ENCODE assay signal across 28 cellular contexts in genomic region chr13:28503182-28503980, GRCh38. TPM values are rescaled to one million over a fixed set of nuclear protein-coding genes. Genes with fewer than 3 reads are reported as not detected.
DNase-seq lines count a peak whose midpoint lies in the region; ATAC-seq and TF ChIP-seq lines count a peak whose summit lies in the region.
"Had no signal": no experiment of that assay in that cellular context is flagged by ENCODE, and none has a peak within 500 bp of the region (broad histone marks: within the 10 kb centered on the region; RNA-seq: fewer than 3 reads in every experiment).

No MANE protein-coding gene starts in this region.

- CTCF ChIA-PET in HEK293T (lab: Yijun Ruan, JAX): no interaction called here

- no peak overlapping the region for H2BK5ac ChIP-seq in trophoblast cell (ENCODE audit: low read depth, low read length, poor library complexity)

- peak overlapping the region; percentile 63 for H2AK5ac ChIP-seq in trophoblast cell (ENCODE audit: low read length)

- H3K36me3 ChIP-seq in trophoblast cell (ENCODE audit: control insufficient read depth in 1 of 2, insufficient read depth in 2 of 2, low read length in 2 of 2): no peaks in the 10 kb centered on the region
- H3K36me3 ChIP-seq: tibial nerve had no signal

- DNase-seq in ELR (ENCODE audit: low read depth): peak; percentile 49
- peak; percentile 22 for DNase-seq in NCI-H524 treated with DMSO at 0.1 percent for 48 hours (lab: John Stamatoyannopoulos, UW)
- DNase-seq in foreskin keratinocyte: peak in 1 of 2 donors; percentile 18
- DNase-seq in trophoblast cell: peak in 1 of 2 donors; percentile 64
- DNase-seq in natural killer cell: no peak
- DNase-seq in HEK293T (ENCODE audit: extremely low spot score): no peak
- DNase-seq in epidermal melanocyte (ENCODE audit: insufficient read length, low spot score): no peak
- DNase-seq: activated CD4-positive, alpha-beta T cell treated with anti-CD3 and anti-CD28 coated beads, Interleukin-2, amount 10 ng/mL, durations not matched to agents 24 days and 14 days; activated gamma-delta T cell; activated naive CD8-positive, alpha-beta T cell treated with anti-CD3 and anti-CD28 coated beads, Interleukin-2, amount 50 U/mL, for 24 hours; activated T-cell treated with anti-CD3 and anti-CD28 coated beads, Interleukin-2, amount 50 U/mL, for 1 hour; C1 segment of cervical spinal cord; Caco-2; dermis blood vessel endothelial cell; DND-41; HFFc6; hypothalamus; kidney; NCI-H1694; retina; SHP77; small intestine; stimulated activated CD4-positive, alpha-beta T cell treated with anti-CD3 and anti-CD28 coated beads, Interleukin-2, amount 100 ng/mL, for 24 hours had no signal

- H3K4me1 ChIP-seq in foreskin keratinocyte (no peaks in the 10 kb centered on the region), trophoblast cell (ENCODE audit: control insufficient read depth in 1 of 2, insufficient read depth in 2 of 2, low read length in 2 of 2) (peaks cover 15 to 23% of the 10 kb centered on the region in 2 experiments)
- H3K4me1 ChIP-seq: tibial nerve had no signal

- H3K14ac ChIP-seq in trophoblast cell (ENCODE audit: low read length): peak overlapping the region; percentile 22

- intact Hi-C loops in natural killer cell (cut with micrococcal nuclease): no loop called here

- no peak overlapping the region for H3K23ac ChIP-seq in trophoblast cell (ENCODE audit: low read length)

- H4K8ac ChIP-seq in trophoblast cell (ENCODE audit: low read depth, low read length): no peak overlapping the region

- H3K9me3 ChIP-seq in trophoblast cell (ENCODE audit: insufficient read depth, low read depth, low read length): no peaks in the 10 kb centered on the region
- H3K9me3 ChIP-seq: Caco-2, tibial nerve had no signal

- TF ChIP-seq CTCF in foreskin keratinocyte (conservative IDR thresholded peaks at IDR 0.05): no peak
- no peak for TF ChIP-seq CTCF in natural killer cell (IDR thresholded peaks at IDR 0.05)

- H3K4me3 ChIP-seq in trophoblast cell (ENCODE audit: low read depth, low read length): no peak overlapping the region
- H3K4me3 ChIP-seq: tibial nerve had no signal

- no peak overlapping the region for H3K27ac ChIP-seq in foreskin keratinocyte
- peak overlapping the region; percentile 6 for H3K27ac ChIP-seq in trophoblast cell (ENCODE audit: low read depth, low read length)
- H3K27ac ChIP-seq: tibial nerve had no signal

- no peak overlapping the region for H3K4me3 Mint-ChIP-seq in natural killer cell
- H3K4me3 Mint-ChIP-seq: activated CD4-positive, alpha-beta T cell treated with anti-CD3 and anti-CD28 coated beads, Interleukin-2, amount 10 ng/mL, durations not matched to agents 24 days and 14 days; activated naive CD8-positive, alpha-beta T cell treated with anti-CD3 and anti-CD28 coated beads, Interleukin-2, amount 50 U/mL, for 24 hours; HFFc6; natural killer cell treated with Interleukin-12 subunit alpha and Interleukin-12 subunit beta and Interleukin-15 and Interleukin-18, amount 100 ng/mL, for 72 hours; T-helper 2 cell treated with Interferon-gamma antibody and Interleukin-4, amounts not matched to agents 5 μg/mL and 100 μg/mL, for 36 hours had no signal

- peaks cover 12 to 25% of the 10 kb centered on the region in 2 donors for H3K27me3 Mint-ChIP-seq in natural killer cell (ENCODE audit: low read depth in 2 of 2)

- no peaks in the 10 kb centered on the region for H3K79me2 ChIP-seq in trophoblast cell (ENCODE audit: control insufficient read depth, insufficient read depth, low read length, poor library complexity)

- H3K4me2 ChIP-seq in trophoblast cell (ENCODE audit: low read length): no peak overlapping the region

- no peaks in the 10 kb centered on the region for H3K4me1 Mint-ChIP-seq in natural killer cell

- H3K27ac Mint-ChIP-seq in natural killer cell: no peak overlapping the region
- H3K27ac Mint-ChIP-seq: activated CD4-positive, alpha-beta T cell treated with anti-CD3 and anti-CD28 coated beads, Interleukin-2, amount 10 ng/mL, durations not matched to agents 24 days and 14 days; activated naive CD8-positive, alpha-beta T cell treated with anti-CD3 and anti-CD28 coated beads, Interleukin-2, amount 50 U/mL, for 24 hours; HFFc6; natural killer cell treated with Interleukin-12 subunit alpha and Interleukin-12 subunit beta and Interleukin-15 and Interleukin-18, amount 100 ng/mL, for 72 hours; T-helper 2 cell treated with Interferon-gamma antibody and Interleukin-4, amounts not matched to agents 5 μg/mL and 100 μg/mL, for 36 hours had no signal

- POLR2A ChIA-PET in HEK293T (lab: Yijun Ruan, JAX): no interaction called here

- H3K79me1 ChIP-seq in trophoblast cell (ENCODE audit: low read length): peaks cover 6% of the 10 kb centered on the region

- H2AFZ ChIP-seq in trophoblast cell (ENCODE audit: insufficient read depth, low read length, poor library complexity): no peak overlapping the region

- H3K27me3 ChIP-seq in foreskin keratinocyte (peaks cover 17% of the 10 kb centered on the region), trophoblast cell (ENCODE audit: insufficient read depth, low read length) (no peaks in the 10 kb centered on the region)
- H3K27me3 ChIP-seq: tibial nerve had no signal

- H3K4ac ChIP-seq in trophoblast cell (ENCODE audit: low read depth, low read length): no peak overlapping the region

- H2BK12ac ChIP-seq in trophoblast cell (ENCODE audit: low read length): peak overlapping the region; percentile 29

- no peak overlapping the region for H3K9ac ChIP-seq in trophoblast cell (ENCODE audit: low read length)

- H4K12ac ChIP-seq in trophoblast cell (ENCODE audit: low read depth, low read length): no peak overlapping the region

- no CpG with 5 or more reads among the region's 7 CpGs for WGBS in trophoblast cell (ENCODE audit: extremely low coverage, insufficient coverage, insufficient read length)

- peak overlapping the region; percentile 77 for H2BK120ac ChIP-seq in trophoblast cell (ENCODE audit: insufficient read depth, low read length, poor library complexity)

- no peaks in the 10 kb centered on the region for H3K9me3 Mint-ChIP-seq in natural killer cell
- H3K9me3 Mint-ChIP-seq: activated CD4-positive, alpha-beta T cell treated with anti-CD3 and anti-CD28 coated beads, Interleukin-2, amount 10 ng/mL, durations not matched to agents 24 days and 14 days; activated naive CD8-positive, alpha-beta T cell treated with anti-CD3 and anti-CD28 coated beads, Interleukin-2, amount 50 U/mL, for 24 hours; HFFc6; natural killer cell treated with Interleukin-12 subunit alpha and Interleukin-12 subunit beta and Interleukin-15 and Interleukin-18, amount 100 ng/mL, for 72 hours; T-helper 2 cell treated with Interferon-gamma antibody and Interleukin-4, amounts not matched to agents 5 μg/mL and 100 μg/mL, for 36 hours had no signal

- ATAC-seq in foreskin keratinocyte (peak; percentile 28), natural killer cell (no peak)
- ATAC-seq: activated naive CD8-positive, alpha-beta T cell treated with anti-CD3 and anti-CD28 coated beads, Interleukin-2, amount 50 U/mL, for 24 hours; HepG2; Panc1 had no signal

- H4K91ac ChIP-seq in trophoblast cell (ENCODE audit: low read depth, low read length): peak overlapping the region; percentile 78

- H3K36me3 Mint-ChIP-seq in natural killer cell: no peaks in the 10 kb centered on the region
- H3K36me3 Mint-ChIP-seq: natural killer cell treated with Interleukin-12 subunit alpha and Interleukin-12 subunit beta and Interleukin-15 and Interleukin-18, amount 100 ng/mL, for 72 hours had no signal

- H3K18ac ChIP-seq in trophoblast cell (ENCODE audit: low read length): no peak overlapping the region

TF ChIP-seq in HEK293T, 16 proteins besides CTCF, POLR2A, EP300 and RAD21:
- no peak for TF ChIP-seq TARDBP (IDR thresholded peaks at IDR 0.05)
- TF ChIP-seq ELF4 (IDR thresholded peaks at IDR 0.05): no peak
- TF ChIP-seq FOXK2 (IDR thresholded peaks at IDR 0.05): no peak
- TF ChIP-seq BHLHE40 (IDR thresholded peaks at IDR 0.05; ENCODE audit: borderline replicate concordance): no peak
- no peak for TF ChIP-seq SUZ12 (IDR thresholded peaks at IDR 0.05)
- TF ChIP-seq HDGF (IDR thresholded peaks at IDR 0.05; ENCODE audit: borderline replicate concordance): no peak
- TF ChIP-seq PKNOX1 (IDR thresholded peaks at IDR 0.05): no peak
- no peak for TF ChIP-seq ARNT (IDR thresholded peaks at IDR 0.05)
- TF ChIP-seq FOXM1 (IDR thresholded peaks at IDR 0.05; ENCODE audit: borderline replicate concordance): no peak
- no peak for TF ChIP-seq SP1 (IDR thresholded peaks at IDR 0.05)
- no peak for TF ChIP-seq ZNF384 (IDR thresholded peaks at IDR 0.05)
- no peak for TF ChIP-seq NFRKB (IDR thresholded peaks at IDR 0.05)
- TF ChIP-seq LEF1 (IDR thresholded peaks at IDR 0.05; ENCODE audit: borderline replicate concordance): no peak
- TF ChIP-seq L3MBTL2 (conservative IDR thresholded peaks at IDR 0.05): no peak
- no peak for TF ChIP-seq FOXA1 (IDR thresholded peaks at IDR 0.05)
- TF ChIP-seq CTBP1 (IDR thresholded peaks at IDR 0.05; ENCODE audit: borderline replicate concordance): no peak

RNA-seq across cellular contexts. Expression of gene FLT1, which starts 8.5 kb away (rescaled TPM):
- total RNA-seq in foreskin keratinocyte (not detected in 2 replicates), natural killer cell (under 1 TPM; 0.05 to 0.43 (median 0.07) TPM)
- polyA plus RNA-seq in foreskin keratinocyte: not detected in 2 replicates
- polyA plus RNA-seq in trophoblast cell (2013): 17.6 and 18.3 TPM in 2 replicates
- polyA plus RNA-seq: HepG2 had no signal

Comparison
In these comparisons a context has a peak if more than half of its experiments do, and no peak if none do; other contexts are left out.
1. DNase-seq: peak in ELR (single experiment) and NCI-H524 treated with DMSO at 0.1 percent for 48 hours (single experiment); none in natural killer cell (single experiment), HEK293T (single experiment) and epidermal melanocyte (single experiment).